Comparison of ENCODE assay signal across 31 cellular contexts in genomic region chr2:214138779-214139178, GRCh38.
"Had no signal": no experiment of that assay in that cellular context is flagged by ENCODE, and none has a peak within 500 bp of the region (broad histone marks: within the 10 kb centered on the region; RNA-seq: fewer than 3 reads in every experiment).

No MANE protein-coding gene starts in this region.

- DNase-seq: activated B cell treated with CpG ODN at 0.5 μM for 24 hours; activated CD4-positive, alpha-beta T cell treated with anti-CD3 and anti-CD28 coated beads for 48 hours; activated CD4-positive, alpha-beta T cell treated with anti-CD3 and anti-CD28 coated beads, Interleukin-2, amount 50 U/mL, for 1 hour; activated CD4-positive, alpha-beta T cell treated with anti-CD3 and anti-CD28 coated beads, Interleukin-2, amount 50 U/mL, for 48 hours; activated CD8-positive, alpha-beta memory T cell treated with anti-CD3 and anti-CD28 coated beads for 24 hours; activated CD8-positive, alpha-beta T cell treated with anti-CD3 and anti-CD28 coated beads for 36 hours; activated effector memory CD4-positive, alpha-beta T cell treated with anti-CD3 and anti-CD28 coated beads, Interleukin-2, amount 50 U/mL, for 16 hours; activated naive CD4-positive, alpha-beta T cell treated with anti-CD3 and anti-CD28 coated beads for 36 hours; activated naive CD8-positive, alpha-beta T cell treated with anti-CD3 and anti-CD28 coated beads, Interleukin-2, amount 10 ng/mL, durations not matched to agents 7 days and 5 days; activated T-cell treated with anti-CD3 and anti-CD28 coated beads, Interleukin-2, amount 50 U/mL, for 4 hours; dorsolateral prefrontal cortex; effector memory CD4-positive, alpha-beta T cell; endodermal cell; glutamatergic neuron; heart left ventricle; T-helper 1 cell; T-helper 17 cell; T1000; WERI-Rb-1 had no signal

- H3K27me3 Mint-ChIP-seq: activated B cell treated with CpG ODN at 0.5 μM for 24 hours; activated CD8-positive, alpha-beta T cell treated with anti-CD3 and anti-CD28 coated beads for 36 hours; activated naive CD8-positive, alpha-beta T cell treated with anti-CD3 and anti-CD28 coated beads, Interleukin-2, amount 10 ng/mL, durations not matched to agents 7 days and 5 days; central memory CD8-positive, alpha-beta T cell; dendritic cell treated with granulocyte-macrophage colony-stimulating factor and Interleukin-4, amounts not matched to agents 40 ng/mL and 50 ng/mL, for 4 days; T-helper 17 cell had no signal

- ATAC-seq: activated CD4-positive, CD25-positive, alpha-beta regulatory T cell treated with anti-CD3 and anti-CD28 coated beads, Interleukin-2, amount 50 U/mL, for 24 hours; activated CD8-positive, alpha-beta T cell treated with anti-CD3 and anti-CD28 coated beads for 36 hours; activated naive CD4-positive, alpha-beta T cell treated with anti-CD3 and anti-CD28 coated beads, Interleukin-2, amount 50 U/mL, for 72 hours; activated T-cell treated with anti-CD3 and anti-CD28 coated beads, Interleukin-2, amount 50 U/mL, for 4 hours; esophagus mucosa; heart left ventricle; T-helper 17 cell had no signal

- H3K4me3 Mint-ChIP-seq: activated B cell treated with CpG ODN at 0.5 μM for 24 hours; activated CD8-positive, alpha-beta T cell treated with anti-CD3 and anti-CD28 coated beads for 36 hours; activated naive CD4-positive, alpha-beta T cell treated with anti-CD3 and anti-CD28 coated beads for 36 hours; activated naive CD8-positive, alpha-beta T cell treated with anti-CD3 and anti-CD28 coated beads, Interleukin-2, amount 10 ng/mL, durations not matched to agents 7 days and 5 days; activated T-cell treated with anti-CD3 and anti-CD28 coated beads, Interleukin-2, amount 50 U/mL, for 4 hours; activated T-helper 1 cell treated with anti-CD3 and anti-CD28 coated beads, Interleukin-12 subunit alpha, Interleukin-12 subunit beta, Interleukin-2, Interleukin-4 antibody, amounts not matched to agents 30 ng/mL and 10 ng/mL and 1 ng/mL, durations not matched to agents 14 hours and 24 hours and 36 hours; brain; central memory CD8-positive, alpha-beta T cell; dendritic cell treated with granulocyte-macrophage colony-stimulating factor and Interleukin-4, amounts not matched to agents 40 ng/mL and 50 ng/mL, for 4 days; endodermal cell; T-helper 17 cell; T-helper 2 cell treated with Interferon-gamma antibody and Interleukin-4, amounts not matched to agents 5 μg/mL and 100 μg/mL, for 36 hours had no signal

- H3K4me3 ChIP-seq: ascending aorta, coronary artery, dorsolateral prefrontal cortex, heart left ventricle had no signal

- H3K27ac Mint-ChIP-seq: activated B cell treated with CpG ODN at 0.5 μM for 24 hours; activated CD8-positive, alpha-beta T cell treated with anti-CD3 and anti-CD28 coated beads for 36 hours; activated naive CD4-positive, alpha-beta T cell treated with anti-CD3 and anti-CD28 coated beads for 36 hours; activated naive CD4-positive, alpha-beta T cell treated with anti-CD3 and anti-CD28 coated beads, Interleukin-2, amount 50 U/mL, for 72 hours; activated naive CD8-positive, alpha-beta T cell treated with anti-CD3 and anti-CD28 coated beads, Interleukin-2, amount 10 ng/mL, durations not matched to agents 7 days and 5 days; activated T-helper 1 cell treated with anti-CD3 and anti-CD28 coated beads, Interleukin-12 subunit alpha, Interleukin-12 subunit beta, Interleukin-2, Interleukin-4 antibody, amounts not matched to agents 30 ng/mL and 10 ng/mL and 1 ng/mL, durations not matched to agents 14 hours and 24 hours and 36 hours; activated T-helper 2 cell treated with anti-CD3 and anti-CD28 coated beads, Interferon-gamma antibody, Interleukin-2, Interleukin-4, amounts not matched to agents 10 μg/mL and 5 μg/mL and 100 μg/mL, durations not matched to agents 14 hours and 24 hours and 36 hours; brain; dendritic cell treated with granulocyte-macrophage colony-stimulating factor and Interleukin-4, amounts not matched to agents 40 ng/mL and 50 ng/mL, for 4 days; endodermal cell; T-helper 17 cell; T-helper 2 cell treated with Interferon-gamma antibody and Interleukin-4, amounts not matched to agents 5 μg/mL and 100 μg/mL, for 36 hours had no signal

- H3K27ac ChIP-seq: ascending aorta, coronary artery, dorsolateral prefrontal cortex, heart left ventricle, WERI-Rb-1 had no signal

- H3K36me3 ChIP-seq: ascending aorta, heart left ventricle, WERI-Rb-1 had no signal

- H3K9me3 Mint-ChIP-seq: activated B cell treated with CpG ODN at 0.5 μM for 24 hours; activated CD8-positive, alpha-beta T cell treated with anti-CD3 and anti-CD28 coated beads for 36 hours; activated naive CD4-positive, alpha-beta T cell treated with anti-CD3 and anti-CD28 coated beads for 36 hours; activated naive CD8-positive, alpha-beta T cell treated with anti-CD3 and anti-CD28 coated beads, Interleukin-2, amount 10 ng/mL, durations not matched to agents 7 days and 5 days; activated T-helper 1 cell treated with anti-CD3 and anti-CD28 coated beads, Interleukin-12 subunit alpha, Interleukin-12 subunit beta, Interleukin-2, Interleukin-4 antibody, amounts not matched to agents 30 ng/mL and 10 ng/mL and 1 ng/mL, durations not matched to agents 14 hours and 24 hours and 36 hours; activated T-helper 2 cell treated with anti-CD3 and anti-CD28 coated beads, Interferon-gamma antibody, Interleukin-2, Interleukin-4, amounts not matched to agents 10 μg/mL and 5 μg/mL and 100 μg/mL, durations not matched to agents 14 hours and 24 hours and 36 hours; brain; dendritic cell treated with granulocyte-macrophage colony-stimulating factor and Interleukin-4, amounts not matched to agents 40 ng/mL and 50 ng/mL, for 4 days; endodermal cell; T-helper 2 cell treated with Interferon-gamma antibody and Interleukin-4, amounts not matched to agents 5 μg/mL and 100 μg/mL, for 36 hours had no signal

- H3K4me1 Mint-ChIP-seq: activated B cell treated with CpG ODN at 0.5 μM for 24 hours; activated naive CD8-positive, alpha-beta T cell treated with anti-CD3 and anti-CD28 coated beads, Interleukin-2, amount 10 ng/mL, durations not matched to agents 7 days and 5 days; brain; central memory CD8-positive, alpha-beta T cell; T-helper 17 cell had no signal

- H3K36me3 Mint-ChIP-seq: activated naive CD4-positive, alpha-beta T cell treated with anti-CD3 and anti-CD28 coated beads, Interleukin-2, amount 50 U/mL, for 72 hours; activated naive CD8-positive, alpha-beta T cell treated with anti-CD3 and anti-CD28 coated beads, Interleukin-2, amount 10 ng/mL, durations not matched to agents 7 days and 5 days; brain had no signal

- H3K4me1 ChIP-seq: ascending aorta, heart left ventricle had no signal

- H3K9me3 ChIP-seq: ascending aorta, heart left ventricle had no signal

- FAIRE-seq: bronchial epithelial cell had no signal

- H3K27me3 ChIP-seq: ascending aorta, dorsolateral prefrontal cortex, heart left ventricle had no signal
